9 cellular contexts compared by ENCODE assay signal in the genomic region with DNA sequence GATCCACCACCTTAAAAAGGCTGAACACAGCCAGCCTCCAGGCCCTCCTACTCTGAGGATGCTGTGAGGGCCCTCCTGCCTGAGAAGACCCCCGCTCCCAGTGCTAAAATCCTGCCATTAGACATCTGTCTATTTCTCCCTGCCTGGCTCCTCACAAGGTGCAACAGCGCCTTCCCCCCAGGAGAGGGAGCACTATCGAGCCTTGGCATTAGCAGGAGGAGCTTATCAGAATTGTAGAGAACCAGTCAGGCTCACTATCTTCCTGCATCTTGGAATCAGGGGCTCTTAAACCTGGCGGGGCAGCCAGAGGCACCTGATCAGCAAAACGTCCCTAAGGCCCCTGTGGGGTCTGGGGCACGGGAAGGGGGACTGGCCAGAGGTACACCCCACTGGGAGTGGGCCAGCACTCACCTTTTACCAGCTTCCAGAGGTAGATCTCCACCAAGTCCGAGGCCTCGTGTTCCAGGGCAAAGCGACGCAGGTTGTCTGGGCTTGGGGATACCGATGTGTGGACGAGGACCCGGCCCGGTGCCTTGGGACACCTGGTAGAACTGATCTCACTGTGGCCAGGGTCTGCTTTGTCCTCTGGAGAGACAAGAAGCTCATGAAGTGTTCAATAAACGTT. TPM values are rescaled to one million over a fixed set of nuclear protein-coding genes. Genes with fewer than 3 reads are reported as not detected.
A peak's percentile ranks its signal among the peaks of the same experiment; 100 is the strongest.
DNase-seq lines count a peak whose midpoint lies in the region; ATAC-seq and TF ChIP-seq lines count a peak whose summit lies in the region.
"Had no signal": no experiment of that assay in that cellular context is flagged by ENCODE, and none has a peak within 500 bp of the region (broad histone marks: within the 10 kb centered on the region; RNA-seq: fewer than 3 reads in every experiment).

No MANE protein-coding gene starts in this region.

- H3K4me3 Mint-ChIP-seq in CD4-positive, alpha-beta memory T cell, result no peak overlapping the region
- H3K4me3 Mint-ChIP-seq in H9, result no peak overlapping the region
- H3K4me3 Mint-ChIP-seq: IgD-negative memory B cell had no signal

- H2BK12ac ChIP-seq in H9 (ENCODE audit: insufficient read length, low read depth, low read length), result no peak overlapping the region

- TF ChIP-seq CTCF in H9 (conservative IDR thresholded peaks at IDR 0.05), result peak; percentile 93

- H2AFZ ChIP-seq in H9 (ENCODE audit: low read length), result no peak overlapping the region

- H3K36me3 ChIP-seq in CD4-positive, alpha-beta memory T cell (ENCODE audit: insufficient read depth, low read length), result no peaks in the 10 kb centered on the region

- POLR2A ChIA-PET in CD4-positive, alpha-beta memory T cell (lab: Charles Lee; ENCODE audit: partially characterized antibody), result no interaction called here

- H3K4ac ChIP-seq in H9 (ENCODE audit: low read depth, low read length), result no peak overlapping the region

- H3K79me2 ChIP-seq in H9 (ENCODE audit: insufficient read depth, low read length), result no peaks in the 10 kb centered on the region

- no peaks in the 10 kb centered on the region for H3K27me3 ChIP-seq in CD4-positive, alpha-beta memory T cell (ENCODE audit: insufficient read depth, low read length)
- H3K27me3 ChIP-seq in H9 (ENCODE audit: insufficient read depth, low read length), result no peaks in the 10 kb centered on the region

- H3K9ac ChIP-seq in H9 (ENCODE audit: extremely low read depth, insufficient read length, low read length), result no peak overlapping the region

- H3K27ac Mint-ChIP-seq in CD4-positive, alpha-beta memory T cell, result peak overlapping the region in 2 of 7 donors; percentile 9 to 24
- no peak overlapping the region for H3K27ac Mint-ChIP-seq in H9
- H3K27ac Mint-ChIP-seq: IgD-negative memory B cell had no signal

- no peaks in the 10 kb centered on the region for H3K4me1 ChIP-seq in CD4-positive, alpha-beta memory T cell (ENCODE audit: insufficient read depth, low read length)
- peaks cover 1% of the 10 kb centered on the region; the same call in 1 of the 2 replicates for H3K4me1 ChIP-seq in H9 (ENCODE audit: insufficient read depth, low read length)

- no peak overlapping the region for H2AK5ac ChIP-seq in H9 (ENCODE audit: insufficient read length, low read length)

- H4K91ac ChIP-seq in H9 (ENCODE audit: insufficient read length, low read depth, low read length), result no peak overlapping the region

- H2BK5ac ChIP-seq in H9 (ENCODE audit: insufficient read length, low read length), result no peak overlapping the region

- no peak overlapping the region for H4K5ac ChIP-seq in H9 (ENCODE audit: insufficient read length, low read depth, low read length)

- no peak overlapping the region for H3K18ac ChIP-seq in H9 (ENCODE audit: insufficient read length, low read depth, low read length)

- no peak overlapping the region for H2BK120ac ChIP-seq in H9 (ENCODE audit: low read depth, low read length, poor library complexity, severe bottlenecking)

- no peak overlapping the region for H3T11ph ChIP-seq in H9 (ENCODE audit: low read length)

- ATAC-seq in HG03439 (IDR thresholded peaks at IDR 0.05; ENCODE audit: unreplicated experiment), result no peak

- H3K4me2 ChIP-seq in H9 (ENCODE audit: insufficient read depth, insufficient read length, low read length), result no peak overlapping the region

- H3K4me1 Mint-ChIP-seq in CD4-positive, alpha-beta memory T cell, result peaks cover 0 to 3% (median under 1%) of the 10 kb centered on the region in 4 donors
- peaks cover 2 to 4% of the 10 kb centered on the region in 2 experiments for H3K4me1 Mint-ChIP-seq in H9

- no peaks in the 10 kb centered on the region for H3K36me3 Mint-ChIP-seq in CD4-positive, alpha-beta memory T cell
- no peaks in the 10 kb centered on the region; a peak in 1 of 7 replicates for H3K36me3 Mint-ChIP-seq in H9 (ENCODE audit: insufficient read depth in 1 of 3, low read depth in 3 of 3)
- H3K36me3 Mint-ChIP-seq: IgD-negative memory B cell had no signal

- no peak overlapping the region for H3K4me3 ChIP-seq in CD4-positive, alpha-beta memory T cell (ENCODE audit: low read length in 2 of 2)

- no peak overlapping the region for H3K56ac ChIP-seq in H9 (ENCODE audit: insufficient read length, low read depth, low read length)

- no peaks in the 10 kb centered on the region for H3K23me2 ChIP-seq in H9 (ENCODE audit: insufficient read length, low read depth, low read length, poor library complexity, severe bottlenecking)

- no peaks in the 10 kb centered on the region for H4K20me1 ChIP-seq in H9 (ENCODE audit: control insufficient read depth, insufficient read depth, insufficient read length)

- no peaks in the 10 kb centered on the region for H3K9me3 ChIP-seq in CD4-positive, alpha-beta memory T cell (ENCODE audit: control insufficient read depth in 1 of 2, low read length in 2 of 2)
- no peaks in the 10 kb centered on the region for H3K9me3 ChIP-seq in H9 (ENCODE audit: control insufficient read depth, low read depth, low read length)

- H2BK15ac ChIP-seq in H9 (ENCODE audit: low read depth, low read length), result no peak overlapping the region

- no CpG with 5 or more reads among the region's 15 CpGs for WGBS in H9 (ENCODE audit: extremely low coverage, insufficient read length, low lambda C conversion rate)

- intact Hi-C loops in CD4-positive, alpha-beta memory T cell (cut with micrococcal nuclease), result no loop called here

- CTCF ChIA-PET in CD4-positive, alpha-beta memory T cell (lab: Charles Lee; ENCODE audit: partially characterized antibody), result interaction anchor here (0.7 to 6.4 kb wide), 13 partner anchors 8 to 547 kb away, joined by 3 to 59 read pairs (median 5); a partner anchor contains a TSS

- no peak overlapping the region for H3K14ac ChIP-seq in H9 (ENCODE audit: insufficient read depth, low read length)

- H2BK20ac ChIP-seq in H9 (ENCODE audit: low read depth, low read length, poor library complexity, severe bottlenecking), result no peak overlapping the region

- peaks cover 2 to 4% of the 10 kb centered on the region in 2 donors for H3K27me3 Mint-ChIP-seq in CD4-positive, alpha-beta memory T cell
- H3K27me3 Mint-ChIP-seq in H9 (ENCODE audit: low read depth), result peaks cover 2% of the 10 kb centered on the region; the same call in 1 of the 2 replicates
- H3K27me3 Mint-ChIP-seq: IgD-negative memory B cell had no signal

- no peak overlapping the region for H3K23ac ChIP-seq in H9 (ENCODE audit: insufficient read length, low read depth, low read length)

- H3K9me3 Mint-ChIP-seq in CD4-positive, alpha-beta memory T cell, result no peaks in the 10 kb centered on the region
- no peaks in the 10 kb centered on the region for H3K9me3 Mint-ChIP-seq in H9
- H3K9me3 Mint-ChIP-seq: IgD-negative memory B cell had no signal

- H4K8ac ChIP-seq in H9 (replicated peaks; ENCODE audit: insufficient read length, low read depth, low read length), result no peak overlapping the region

- no peaks in the 10 kb centered on the region for H3K79me1 ChIP-seq in H9 (ENCODE audit: insufficient read depth, low read depth, low read length, poor library complexity, severe bottlenecking)

- no peak overlapping the region for H3K27ac ChIP-seq in CD4-positive, alpha-beta memory T cell (ENCODE audit: low read depth, low read length)
- H3K27ac ChIP-seq in H9 (ENCODE audit: insufficient read length, low read depth, low read length), result no peak overlapping the region

- DNase-seq in CD4-positive, alpha-beta memory T cell, result peak; percentile 35 to 66 (median 46)
- peak; percentile 80 for DNase-seq in H9
- peak; percentile 35 for DNase-seq in NCI-H226
- DNase-seq in activated CD4-positive, CD25-positive, alpha-beta regulatory T cell treated with anti-CD3 and anti-CD28 coated beads, Interleukin-2, amount 50 U/mL, for 72 hours, result peak; percentile 49
- peak; percentile 34 for DNase-seq in central memory CD4-positive, alpha-beta T cell
- DNase-seq in left kidney (ENCODE audit: low read depth, low spot score), result peak; percentile 89
- peak; percentile 2 to 29 (median 11) for DNase-seq in stimulated activated CD4-positive, alpha-beta T cell treated with anti-CD3 and anti-CD28 coated beads, TNF-alpha, amount 100 ng/mL, for 1 hour (ENCODE audit: low read depth in 3 of 3, low spot score in 1 of 3)

RNA-seq across cellular contexts. Expression of a gene that starts 28.7 kb away (rescaled TPM):
- not detected for total RNA-seq in CD4-positive, alpha-beta memory T cell
- not detected for polyA plus RNA-seq in CD4-positive, alpha-beta memory T cell
- 0.33 and 0.39 TPM in 2 replicates for total RNA-seq in H9 (2021)
- polyA plus RNA-seq: IgD-negative memory B cell had no signal

RNA-seq across cellular contexts. Expression of a gene that starts 46.2 kb away (rescaled TPM):
- total RNA-seq in CD4-positive, alpha-beta memory T cell, result 10 to 100 TPM; 24.6 to 25.0 TPM
- 1 to 10 TPM in 1 of 2 donors, under 1 TPM in 1; 0.13 to 1.8 TPM for polyA plus RNA-seq in CD4-positive, alpha-beta memory T cell
- total RNA-seq in H9 (2021), result 13.0 TPM in 2 replicates

Comparison
In these comparisons a context has a peak if more than half of its experiments do, and no peak if none do; other contexts are left out.
1. DNase-seq: peak in every context shown above with its lines; median percentile 89 in left kidney; 80 in H9; 49 in activated CD4-positive, CD25-positive, alpha-beta regulatory T cell treated with anti-CD3 and anti-CD28 coated beads, Interleukin-2, amount 50 U/mL, for 72 hours; 46 in CD4-positive, alpha-beta memory T cell; 35 in NCI-H226; 34 in central memory CD4-positive, alpha-beta T cell; 11 in stimulated activated CD4-positive, alpha-beta T cell treated with anti-CD3 and anti-CD28 coated beads, TNF-alpha, amount 100 ng/mL, for 1 hour.